ENCODE assay signal across 27 cellular contexts in genomic region chr6:86142326-86142725, GRCh38.
"Had no signal": no experiment of that assay in that cellular context is flagged by ENCODE, and none has a peak within 500 bp of the region (broad histone marks: within the 10 kb centered on the region; RNA-seq: fewer than 3 reads in every experiment).

No MANE protein-coding gene starts in this region.

- H3K27me3 Mint-ChIP-seq: stimulated activated memory B cell treated with anti-CD40 and anti-IgM and Interleukin-4, amounts not matched to agents 10 μg/mL and 1 μg/mL and 100 μg/mL, for 72 hours; stimulated activated naive B cell treated with anti-CD40 and anti-IgM and Interleukin-4, amounts not matched to agents 10 μg/mL and 1 μg/mL and 100 μg/mL, for 72 hours; stimulated activated naive CD8-positive, alpha-beta T cell treated with anti-CD3 and anti-CD28 coated beads, Interleukin-15, amount 100 ng/mL, for 72 hours; stimulated activated naive CD8-positive, alpha-beta T cell treated with anti-CD3 and anti-CD28 coated beads, Interleukin-15, Interleukin-2, amounts not matched to agents 100 ng/mL and 50 ng/mL, for 24 hours had no signal

- H3K4me3 Mint-ChIP-seq: stimulated activated effector memory CD8-positive, alpha-beta T cell treated with anti-CD3 and anti-CD28 coated beads, Interleukin-12 subunit alpha, Interleukin-12 subunit beta, amount 100 ng/mL, for 72 hours; stimulated activated memory B cell treated with anti-CD40 and anti-IgM and Interleukin-4, amounts not matched to agents 10 μg/mL and 1 μg/mL and 100 μg/mL, for 72 hours; stimulated activated naive B cell treated with anti-CD40 and anti-IgM and Interleukin-4, amounts not matched to agents 10 μg/mL and 1 μg/mL and 100 μg/mL, for 72 hours; stimulated activated naive CD8-positive, alpha-beta T cell treated with anti-CD3 and anti-CD28 coated beads, Interleukin-15, amount 100 ng/mL, for 72 hours; stimulated activated naive CD8-positive, alpha-beta T cell treated with anti-CD3 and anti-CD28 coated beads, Interleukin-15, Interleukin-2, amounts not matched to agents 100 ng/mL and 50 ng/mL, for 24 hours had no signal

- DNase-seq: stimulated activated CD4-positive, alpha-beta T cell treated with anti-CD3 and anti-CD28 coated beads, Interleukin-2, amount 100 ng/mL, for 24 hours; stimulated activated CD4-positive, alpha-beta T cell treated with anti-CD3 and anti-CD28 coated beads, Interleukin-2, amount 100 ng/mL, for 48 hours; stimulated activated CD4-positive, alpha-beta T cell treated with anti-CD3 and anti-CD28 coated beads, Interleukin-4, amount 100 ng/mL, for 1 hour; stimulated activated CD4-positive, alpha-beta T cell treated with anti-CD3 and anti-CD28 coated beads, Interleukin-4, amount 100 ng/mL, for 24 hours; stimulated activated CD4-positive, alpha-beta T cell treated with anti-CD3 and anti-CD28 coated beads, Interleukin-4, amount 100 ng/mL, for 4 hours; stimulated activated CD8-positive, alpha-beta memory T cell treated with anti-CD3 and anti-CD28 coated beads, Interleukin-4, amount 100 ng/mL, for 48 hours; stimulated activated naive B cell treated with anti-CD40 and anti-IgM and Interleukin-4, amounts not matched to agents 10 μg/mL and 1 μg/mL and 100 μg/mL, for 72 hours; stimulated activated naive CD4-positive, alpha-beta T cell; stimulated activated naive CD4-positive, alpha-beta T cell treated with Interleukin-2 at 50 U/mL for 16 hours; stimulated activated naive CD8-positive, alpha-beta T cell treated with anti-CD3 and anti-CD28 coated beads, Interleukin-15, amount 100 ng/mL, for 72 hours; stimulated activated naive CD8-positive, alpha-beta T cell treated with anti-CD3 and anti-CD28 coated beads, Interleukin-15, Interleukin-2, amounts not matched to agents 100 U/mL and 50 U/mL, for 24 hours; stomach; substantia nigra; testis; thyroid gland; tibial artery; transverse colon; upper lobe of left lung; upper lobe of right lung; uterus had no signal

- H3K4me3 ChIP-seq: stomach, suprapubic skin, testis, thoracic aorta, thyroid gland, tibial artery, tibial nerve, transverse colon, upper lobe of left lung, upper lobe of right lung, uterus, vagina had no signal

- ATAC-seq: stimulated activated effector memory CD8-positive, alpha-beta T cell treated with anti-CD3 and anti-CD28 coated beads, Interleukin-12 subunit alpha, Interleukin-12 subunit beta, amount 100 ng/mL, for 72 hours; stimulated activated memory B cell treated with anti-CD40 and anti-IgM and Interleukin-4, amounts not matched to agents 10 μg/mL and 1 μg/mL and 100 μg/mL, for 72 hours; stimulated activated naive B cell treated with anti-CD40 and anti-IgM and Interleukin-4, amounts not matched to agents 10 μg/mL and 1 μg/mL and 100 μg/mL, for 72 hours; stimulated activated naive CD8-positive, alpha-beta T cell treated with anti-CD3 and anti-CD28 coated beads, Interleukin-15, amount 100 ng/mL, for 72 hours; stimulated activated naive CD8-positive, alpha-beta T cell treated with anti-CD3 and anti-CD28 coated beads, Interleukin-15, Interleukin-2, amounts not matched to agents 100 U/mL and 50 U/mL, for 24 hours; upper lobe of right lung had no signal

- H3K27ac ChIP-seq: stomach, suprapubic skin, testis, thoracic aorta, thyroid gland, tibial artery, tibial nerve, transverse colon, upper lobe of left lung, upper lobe of right lung, uterus, vagina had no signal

- H3K27ac Mint-ChIP-seq: stimulated activated effector memory CD8-positive, alpha-beta T cell treated with anti-CD3 and anti-CD28 coated beads, Interleukin-12 subunit alpha, Interleukin-12 subunit beta, amount 100 ng/mL, for 72 hours; stimulated activated memory B cell treated with anti-CD40 and anti-IgM and Interleukin-4, amounts not matched to agents 10 μg/mL and 1 μg/mL and 100 μg/mL, for 72 hours; stimulated activated naive B cell treated with anti-CD40 and anti-IgM and Interleukin-4, amounts not matched to agents 10 μg/mL and 1 μg/mL and 100 μg/mL, for 72 hours; stimulated activated naive CD8-positive, alpha-beta T cell treated with anti-CD3 and anti-CD28 coated beads, Interleukin-15, amount 100 ng/mL, for 72 hours; stimulated activated naive CD8-positive, alpha-beta T cell treated with anti-CD3 and anti-CD28 coated beads, Interleukin-15, Interleukin-2, amounts not matched to agents 100 ng/mL and 50 ng/mL, for 24 hours had no signal

- H3K36me3 Mint-ChIP-seq: stimulated activated effector memory CD8-positive, alpha-beta T cell treated with anti-CD3 and anti-CD28 coated beads, Interleukin-12 subunit alpha, Interleukin-12 subunit beta, amount 100 ng/mL, for 72 hours; stimulated activated memory B cell treated with anti-CD40 and anti-IgM and Interleukin-4, amounts not matched to agents 10 μg/mL and 1 μg/mL and 100 μg/mL, for 72 hours; stimulated activated naive B cell treated with anti-CD40 and anti-IgM and Interleukin-4, amounts not matched to agents 10 μg/mL and 1 μg/mL and 100 μg/mL, for 72 hours had no signal

- H3K27me3 ChIP-seq: stomach, suprapubic skin, testis, thyroid gland, tibial artery, tibial nerve, transverse colon, upper lobe of left lung, upper lobe of right lung, uterus, vagina had no signal

- H3K9me3 ChIP-seq: testis, thoracic aorta, thyroid gland, tibial artery, transverse colon, upper lobe of left lung, upper lobe of right lung, uterus, vagina had no signal

- H3K4me1 ChIP-seq: stomach, suprapubic skin, testis, thyroid gland, tibial artery, tibial nerve, transverse colon, upper lobe of left lung, upper lobe of right lung, uterus, vagina had no signal

- H3K36me3 ChIP-seq: stomach, suprapubic skin, thoracic aorta, thyroid gland, tibial artery, tibial nerve, transverse colon, upper lobe of left lung, upper lobe of right lung, uterus, vagina had no signal

- H3K9me3 Mint-ChIP-seq: stimulated activated naive CD8-positive, alpha-beta T cell treated with anti-CD3 and anti-CD28 coated beads, Interleukin-15, Interleukin-2, amounts not matched to agents 100 ng/mL and 50 ng/mL, for 24 hours had no signal

- H3K4me1 Mint-ChIP-seq: stimulated activated effector memory CD8-positive, alpha-beta T cell treated with anti-CD3 and anti-CD28 coated beads, Interleukin-12 subunit alpha, Interleukin-12 subunit beta, amount 100 ng/mL, for 72 hours; stimulated activated memory B cell treated with anti-CD40 and anti-IgM and Interleukin-4, amounts not matched to agents 10 μg/mL and 1 μg/mL and 100 μg/mL, for 72 hours; stimulated activated naive B cell treated with anti-CD40 and anti-IgM and Interleukin-4, amounts not matched to agents 10 μg/mL and 1 μg/mL and 100 μg/mL, for 72 hours; stimulated activated naive CD8-positive, alpha-beta T cell treated with anti-CD3 and anti-CD28 coated beads, Interleukin-15, amount 100 ng/mL, for 72 hours had no signal
